Comparison of ENCODE assay signal across 13 cellular contexts in the genomic region with DNA sequence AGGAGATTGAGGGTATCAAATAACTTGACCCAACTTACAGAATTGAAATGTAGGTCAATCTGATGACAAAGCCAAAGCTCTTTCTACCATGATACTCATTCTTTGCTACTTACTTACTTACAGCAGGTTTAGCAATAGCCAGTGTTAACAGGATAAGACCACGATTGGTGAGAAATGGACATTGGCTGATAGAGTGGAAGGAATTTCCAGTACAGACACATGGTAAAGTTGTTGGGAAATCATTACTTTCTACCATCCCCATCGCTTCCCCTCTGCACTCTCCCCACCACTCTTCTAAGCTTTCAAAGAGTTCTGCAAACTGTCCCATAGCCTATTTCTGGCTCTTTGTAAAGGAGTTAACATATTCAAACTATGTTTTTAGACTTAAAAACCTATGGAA.
DNase-seq lines count a peak whose midpoint lies in the region; ATAC-seq, FAIRE-seq and TF ChIP-seq lines count a peak whose summit lies in the region.
"Had no signal": no experiment of that assay in that cellular context is flagged by ENCODE, and none has a peak within 500 bp of the region (broad histone marks: within the 10 kb centered on the region; RNA-seq: fewer than 3 reads in every experiment).

No MANE protein-coding gene starts in this region.

- no peak for FAIRE-seq in HepG2 (lab: Jason Lieb, UNC)
- FAIRE-seq: GM12878, HTR-8/SVneo had no signal

- no TSS peak for BruUV-seq in HepG2 (replicated peaks; lab: Mats Ljungman, UMichigan)

- no peak overlapping the region for H3K4me2 ChIP-seq in HepG2 (ENCODE audit: low read depth, low read length)
- H3K4me2 ChIP-seq: BLaER1 treated with 17β-estradiol and CSF1 and Interleukin-3, amounts not matched to agents 10 nM and 100 nM had no signal

- H3K4me1 Mint-ChIP-seq in activated T-helper 2 cell treated with anti-CD3 and anti-CD28 coated beads, Interferon-gamma antibody, Interleukin-2, Interleukin-4, amounts not matched to agents 10 μg/mL and 5 μg/mL and 100 μg/mL, durations not matched to agents 14 hours and 24 hours and 36 hours (ENCODE audit: low read depth): peaks cover 30% of the 10 kb centered on the region

- peaks cover 7% of the 10 kb centered on the region for H3K36me3 Mint-ChIP-seq in activated T-helper 2 cell treated with anti-CD3 and anti-CD28 coated beads, Interferon-gamma antibody, Interleukin-2, Interleukin-4, amounts not matched to agents 10 μg/mL and 5 μg/mL and 100 μg/mL, durations not matched to agents 14 hours and 24 hours and 36 hours (ENCODE audit: low read depth)

- CTCF ChIA-PET in HepG2 (lab: Yijun Ruan, JAX; ENCODE audit: low intra/inter-chr PET ratio, low total read pairs): no interaction called here
- CTCF ChIA-PET in GM10248 (lab: Yijun Ruan, JAX): interaction anchor here (1.1 kb wide), 1 partner anchor 37 kb away, joined by 3 read pairs; no protein-coding TSS in a partner anchor

- H3K36me3 ChIP-seq in HepG2 (replicated peaks in 1 of 2; ENCODE audit: control insufficient read depth in 1 of 2, insufficient read depth in 2 of 2, low read length in 2 of 2): no peaks in the 10 kb centered on the region
- H3K36me3 ChIP-seq in upper lobe of right lung: no peaks in the 10 kb centered on the region

- no peak overlapping the region for H3K4me3 Mint-ChIP-seq in activated T-helper 2 cell treated with anti-CD3 and anti-CD28 coated beads, Interferon-gamma antibody, Interleukin-2, Interleukin-4, amounts not matched to agents 10 μg/mL and 5 μg/mL and 100 μg/mL, durations not matched to agents 14 hours and 24 hours and 36 hours (ENCODE audit: low read depth)
- H3K4me3 Mint-ChIP-seq: H9 had no signal

- in situ Hi-C loops in HepG2 (cut with HindIII; ENCODE audit: extremely low pct_ligation_motif_present, low pct_unique_long_range_greater_than_20kb): no loop called here

- H3K9me3 Mint-ChIP-seq in activated T-helper 2 cell treated with anti-CD3 and anti-CD28 coated beads, Interferon-gamma antibody, Interleukin-2, Interleukin-4, amounts not matched to agents 10 μg/mL and 5 μg/mL and 100 μg/mL, durations not matched to agents 14 hours and 24 hours and 36 hours: no peaks in the 10 kb centered on the region
- H3K9me3 Mint-ChIP-seq: H9 had no signal

- peak in 1 of 2 experiments; percentile 62 for DNase-seq in HL-60 (ENCODE audit: low read depth in 1 of 2, low spot score in 1 of 2)
- DNase-seq in SKM-1 (lab: John Stamatoyannopoulos, UW; ENCODE audit: unreplicated experiment): peak; percentile 50
- DNase-seq in HepG2 (ENCODE audit: low spot score): peak; percentile 6
- no peak for DNase-seq in upper lobe of right lung
- no peak for DNase-seq in GM10248 (ENCODE audit: extremely low spot score)
- DNase-seq in activated T-helper 2 cell treated with anti-CD3 and anti-CD28 coated beads, Interferon-gamma antibody, Interleukin-2, Interleukin-4, amounts not matched to agents 10 μg/mL and 5 μg/mL and 100 μg/mL, durations not matched to agents 14 hours and 24 hours and 36 hours (ENCODE audit: low spot score): no peak
- no peak for DNase-seq in activated naive CD4-positive, alpha-beta T cell treated with anti-CD3 and anti-CD28 coated beads, Interleukin-2, amount 50 U/mL, for 16 hours
- DNase-seq: H9, NCI-H1105 had no signal

- no peak for TF ChIP-seq RAD21 in HepG2 (CRISPR knock-in tag; IDR thresholded peaks at IDR 0.05)

- H3K27me3 ChIP-seq in HL-60 (ENCODE audit: insufficient read depth, poor library complexity, severe bottlenecking) (no peaks in the 10 kb centered on the region), HepG2 (ENCODE audit: control insufficient read depth in 1 of 2, insufficient read depth in 2 of 2, low read length in 2 of 2) (no peaks in the 10 kb centered on the region; a peak in 1 of 5 replicates), upper lobe of right lung (no peaks in the 10 kb centered on the region)
- H3K27me3 ChIP-seq: BLaER1 treated with 17β-estradiol and CSF1 and Interleukin-3, amounts not matched to agents 10 nM and 100 nM had no signal

- H3K27ac ChIP-seq in HL-60 (replicated peaks) (peak overlapping the region; percentile 84), HepG2 (ENCODE audit: extremely low read length, insufficient read depth, low read length) (no peak overlapping the region), upper lobe of right lung (no peak overlapping the region)
- H3K27ac ChIP-seq: BLaER1 treated with 17β-estradiol and CSF1 and Interleukin-3, amounts not matched to agents 10 nM and 100 nM had no signal

- no peak for TF ChIP-seq CTCF in HL-60 (IDR thresholded peaks at IDR 0.05; ENCODE audit: insufficient read depth, low read length)
- no peak for TF ChIP-seq CTCF in HepG2 (CRISPR knock-in tag; IDR thresholded peaks at IDR 0.05)
- TF ChIP-seq CTCF in upper lobe of right lung (IDR thresholded peaks at IDR 0.05): no peak
- no peak for TF ChIP-seq CTCF in GM10248 (IDR thresholded peaks at IDR 0.05; ENCODE audit: control extremely low read depth, extremely low read depth, low read depth, missing control alignments)

- POLR2A ChIA-PET in HepG2 (lab: Yijun Ruan, JAX) (no interaction called here), GM10248 (lab: Yijun Ruan, JAX) (no interaction called here)

- no peak for TF ChIP-seq EP300 in HepG2 (IDR thresholded peaks at IDR 0.05; ENCODE audit: low read depth in 2 of 2, low read length in 2 of 2)
- no peak for TF ChIP-seq EP300 in HepG2 (CRISPR knock-in tag; IDR thresholded peaks at IDR 0.05; ENCODE audit: borderline replicate concordance)

- no peaks in the 10 kb centered on the region for H4K20me1 ChIP-seq in HepG2 (ENCODE audit: insufficient read depth, low read length)

- H3K27ac Mint-ChIP-seq in activated T-helper 2 cell treated with anti-CD3 and anti-CD28 coated beads, Interferon-gamma antibody, Interleukin-2, Interleukin-4, amounts not matched to agents 10 μg/mL and 5 μg/mL and 100 μg/mL, durations not matched to agents 14 hours and 24 hours and 36 hours: no peak overlapping the region

- no peak for TF ChIP-seq POLR2A in HepG2 (IDR thresholded peaks at IDR 0.05; ENCODE audit: insufficient read depth in 1 of 2, low read depth in 2 of 2, low read length in 2 of 2)

- H3K27me3 Mint-ChIP-seq in activated T-helper 2 cell treated with anti-CD3 and anti-CD28 coated beads, Interferon-gamma antibody, Interleukin-2, Interleukin-4, amounts not matched to agents 10 μg/mL and 5 μg/mL and 100 μg/mL, durations not matched to agents 14 hours and 24 hours and 36 hours (ENCODE audit: low read depth): no peaks in the 10 kb centered on the region

- no peak overlapping the region for H3K9ac ChIP-seq in HepG2 (ENCODE audit: insufficient read depth, low read depth, low read length)
- H3K9ac ChIP-seq: BLaER1 treated with 17β-estradiol and CSF1 and Interleukin-3, amounts not matched to agents 10 nM and 100 nM had no signal

- WGBS in HepG2 (ENCODE audit: low lambda C conversion rate): 61% methylated on average over 2 of the region's 2 CpGs

- H3K4me1 ChIP-seq in HepG2 (ENCODE audit: insufficient read depth, low read length) (peaks cover 39% of the 10 kb centered on the region), upper lobe of right lung (peaks cover 16% of the 10 kb centered on the region)

- intact Hi-C loops in HepG2 (cut with micrococcal nuclease; ENCODE audit: unreplicated experiment): no loop called here
- intact Hi-C loops in upper lobe of right lung (cut with DNase I): no loop called here
- intact Hi-C loops in activated T-helper 2 cell treated with anti-CD3 and anti-CD28 coated beads, Interferon-gamma antibody, Interleukin-2, Interleukin-4, amounts not matched to agents 10 μg/mL and 5 μg/mL and 100 μg/mL, durations not matched to agents 14 hours and 24 hours and 36 hours (cut with micrococcal nuclease): no loop called here

- ATAC-seq in HepG2: peak; percentile 32; the same call in 1 of the 3 replicates
- peak; percentile 41 for ATAC-seq in upper lobe of right lung
- ATAC-seq: GM12878, SK-N-SH treated with all-trans-retinoic acid at 6 μM for 48 hours had no signal

- H3K4me3 ChIP-seq in HL-60 (replicated peaks; ENCODE audit: insufficient read depth, low read length) (no peak overlapping the region), HepG2 (replicated peaks in 1 of 3; ENCODE audit: insufficient read depth in 1 of 3, low read depth in 2 of 3, low read length in 3 of 3) (no peak overlapping the region), upper lobe of right lung (no peak overlapping the region)
- H3K4me3 ChIP-seq: BLaER1 treated with 17β-estradiol and CSF1 and Interleukin-3, amounts not matched to agents 10 nM and 100 nM; GM12878 had no signal

- H3K9me3 ChIP-seq in HepG2 (ENCODE audit: low read length) (no peaks in the 10 kb centered on the region), upper lobe of right lung (no peaks in the 10 kb centered on the region)
- H3K9me3 ChIP-seq: BLaER1 treated with 17β-estradiol and CSF1 and Interleukin-3, amounts not matched to agents 10 nM and 100 nM had no signal

- H2AFZ ChIP-seq in HepG2 (ENCODE audit: low read length): no peak overlapping the region

- H3K79me2 ChIP-seq in HepG2 (ENCODE audit: insufficient read depth, low read length): no peaks in the 10 kb centered on the region

TF ChIP-seq in HepG2, 621 proteins besides CTCF, POLR2A, EP300 and RAD21 (continues in another document):
- TF ChIP-seq, protein P1, sequence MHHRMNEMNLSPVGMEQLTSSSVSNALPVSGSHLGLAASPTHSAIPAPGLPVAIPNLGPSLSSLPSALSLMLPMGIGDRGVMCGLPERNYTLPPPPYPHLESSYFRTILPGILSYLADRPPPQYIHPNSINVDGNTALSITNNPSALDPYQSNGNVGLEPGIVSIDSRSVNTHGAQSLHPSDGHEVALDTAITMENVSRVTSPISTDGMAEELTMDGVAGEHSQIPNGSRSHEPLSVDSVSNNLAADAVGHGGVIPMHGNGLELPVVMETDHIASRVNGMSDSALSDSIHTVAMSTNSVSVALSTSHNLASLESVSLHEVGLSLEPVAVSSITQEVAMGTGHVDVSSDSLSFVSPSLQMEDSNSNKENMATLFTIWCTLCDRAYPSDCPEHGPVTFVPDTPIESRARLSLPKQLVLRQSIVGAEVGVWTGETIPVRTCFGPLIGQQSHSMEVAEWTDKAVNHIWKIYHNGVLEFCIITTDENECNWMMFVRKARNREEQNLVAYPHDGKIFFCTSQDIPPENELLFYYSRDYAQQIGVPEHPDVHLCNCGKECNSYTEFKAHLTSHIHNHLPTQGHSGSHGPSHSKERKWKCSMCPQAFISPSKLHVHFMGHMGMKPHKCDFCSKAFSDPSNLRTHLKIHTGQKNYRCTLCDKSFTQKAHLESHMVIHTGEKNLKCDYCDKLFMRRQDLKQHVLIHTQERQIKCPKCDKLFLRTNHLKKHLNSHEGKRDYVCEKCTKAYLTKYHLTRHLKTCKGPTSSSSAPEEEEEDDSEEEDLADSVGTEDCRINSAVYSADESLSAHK (CRISPR knock-in tag; IDR thresholded peaks at IDR 0.05; ENCODE audit: borderline replicate concordance): no peak
- TF ChIP-seq TARDBP (CRISPR knock-in tag; IDR thresholded peaks at IDR 0.05) (no peak), ZNF891 (CRISPR knock-in tag; IDR thresholded peaks at IDR 0.05) (no peak), ZSCAN20 (CRISPR knock-in tag; IDR thresholded peaks at IDR 0.05; ENCODE audit: borderline replicate concordance) (no peak), SETDB1 (CRISPR knock-in tag; IDR thresholded peaks at IDR 0.05; ENCODE audit: borderline replicate concordance) (no peak), ZNF749 (CRISPR knock-in tag; IDR thresholded peaks at IDR 0.05; ENCODE audit: borderline replicate concordance) (no peak), ZNF790 (CRISPR knock-in tag; IDR thresholded peaks at IDR 0.05; ENCODE audit: borderline replicate concordance) (no peak)

Comparison
In these comparisons a context has a peak if more than half of its experiments do, and no peak if none do; other contexts are left out.
1. DNase-seq: peak in SKM-1 (single experiment) and HepG2 (single experiment); none in upper lobe of right lung (single experiment), GM10248 (single experiment), activated T-helper 2 cell treated with anti-CD3 and anti-CD28 coated beads, Interferon-gamma antibody, Interleukin-2, Interleukin-4, amounts not matched to agents 10 μg/mL and 5 μg/mL and 100 μg/mL, durations not matched to agents 14 hours and 24 hours and 36 hours (single experiment) and activated naive CD4-positive, alpha-beta T cell treated with anti-CD3 and anti-CD28 coated beads, Interleukin-2, amount 50 U/mL, for 16 hours (single experiment).